In genomic region chr6:49522710-49523593, GRCh38 we compare ENCODE assay signal across 1 cellular context.
TF ChIP-seq lines count a peak whose summit lies in the region.

No MANE protein-coding gene starts in this region.

TF ChIP-seq in HepG2, 621 proteins besides CTCF, POLR2A, EP300 and RAD21 (continued from another document and continues in another):
- TF ChIP-seq DBP (CRISPR knock-in tag; IDR thresholded peaks at IDR 0.05; ENCODE audit: not compliant biosample characterization) (no peak), LCORL (IDR thresholded peaks at IDR 0.05) (no peak), LCORL (CRISPR knock-in tag; IDR thresholded peaks at IDR 0.05) (peak; percentile 85), SMARCC2 (IDR thresholded peaks at IDR 0.05) (peak; percentile 99), SAP130 (CRISPR knock-in tag; IDR thresholded peaks at IDR 0.05; ENCODE audit: low read depth) (peak; percentile 85), ZNF687 (CRISPR knock-in tag; IDR thresholded peaks at IDR 0.05) (no peak), PPARG (CRISPR knock-in tag; conservative IDR thresholded peaks at IDR 0.05) (peak; percentile 89), BCL3 (CRISPR knock-in tag; IDR thresholded peaks at IDR 0.05) (0 out of 2 replicates have a peak, but pooled peaks have one; percentile 55), SMAD3 (CRISPR knock-in tag; IDR thresholded peaks at IDR 0.05) (peak; percentile 87), ZNF547 (CRISPR knock-in tag; IDR thresholded peaks at IDR 0.05) (0 out of 2 replicates have a peak, but pooled peaks have one; percentile 24), FOSL1 (CRISPR knock-in tag; IDR thresholded peaks at IDR 0.05; ENCODE audit: borderline replicate concordance) (no peak; the same call in 1 of the 2 replicates), ARID5B (CRISPR knock-in tag; IDR thresholded peaks at IDR 0.05) (peak; percentile 98), ZNF790 (CRISPR knock-in tag; IDR thresholded peaks at IDR 0.05; ENCODE audit: borderline replicate concordance) (no peak), U2AF2 (IDR thresholded peaks at IDR 0.05; ENCODE audit: low read depth, low read length) (no peak), RXRA (CRISPR knock-in tag; IDR thresholded peaks at IDR 0.05) (peak; percentile 70; the same call in 1 of the 2 replicates), ZFAT (CRISPR knock-in tag; conservative IDR thresholded peaks at IDR 0.05) (no peak), ZFP36L1 (CRISPR knock-in tag; IDR thresholded peaks at IDR 0.05) (peak; percentile 87), SRF (IDR thresholded peaks at IDR 0.05; ENCODE audit: low read depth, low read length) (no peak), UBTF (CRISPR knock-in tag; IDR thresholded peaks at IDR 0.05) (no peak), TAF1 (CRISPR knock-in tag; IDR thresholded peaks at IDR 0.05) (0 out of 2 replicates have a peak, but pooled peaks have one; percentile 27), ZNF629 (CRISPR knock-in tag; conservative IDR thresholded peaks at IDR 0.05) (peak; percentile 99), NR0B2 (CRISPR knock-in tag; IDR thresholded peaks at IDR 0.05) (no peak), ELF3 (CRISPR knock-in tag; IDR thresholded peaks at IDR 0.05) (peak; percentile 96), ISL2 (CRISPR knock-in tag; IDR thresholded peaks at IDR 0.05) (peak; percentile 98), ZNF33A (CRISPR knock-in tag; IDR thresholded peaks at IDR 0.05; ENCODE audit: borderline replicate concordance) (0 out of 2 replicates have a peak, but pooled peaks have one; percentile 67), KLF13 (CRISPR knock-in tag; IDR thresholded peaks at IDR 0.05) (no peak), ETV6 (CRISPR knock-in tag; conservative IDR thresholded peaks at IDR 0.05) (peak; percentile 65), NFYC (CRISPR knock-in tag; IDR thresholded peaks at IDR 0.05) (no peak; the same call in 1 of the 2 replicates), ZZZ3 (CRISPR knock-in tag; IDR thresholded peaks at IDR 0.05; ENCODE audit: borderline replicate concordance) (no peak), SMARCE1 (IDR thresholded peaks at IDR 0.05; ENCODE audit: borderline replicate concordance) (peak; percentile 97), CHD2 (IDR thresholded peaks at IDR 0.05; ENCODE audit: low read depth, low read length) (no peak), ISX (CRISPR knock-in tag; conservative IDR thresholded peaks at IDR 0.05) (no peak), ZNF737 (CRISPR knock-in tag; IDR thresholded peaks at IDR 0.05; ENCODE audit: borderline replicate concordance) (no peak; the same call in 1 of the 2 replicates), PAWR (CRISPR knock-in tag; IDR thresholded peaks at IDR 0.05; ENCODE audit: borderline replicate concordance) (no peak), MBD4 (IDR thresholded peaks at IDR 0.05; ENCODE audit: borderline replicate concordance, low read length) (peak; percentile 88; the same call in 1 of the 2 replicates), REXO4 (CRISPR knock-in tag; IDR thresholded peaks at IDR 0.05; ENCODE audit: borderline replicate concordance) (no peak), SAFB2 (CRISPR knock-in tag; IDR thresholded peaks at IDR 0.05; ENCODE audit: borderline replicate concordance, low read depth) (no peak), ZNF678 (CRISPR knock-in tag; IDR thresholded peaks at IDR 0.05) (no peak), MIER2 (CRISPR knock-in tag; IDR thresholded peaks at IDR 0.05) (peak; percentile 56; the same call in 1 of the 2 replicates), ZNF264 (CRISPR knock-in tag; IDR thresholded peaks at IDR 0.05) (peak; percentile 84), SRSF1 (optimal IDR thresholded peaks at IDR 0.05; ENCODE audit: low read depth, low read length) (no peak), ZNF761 (CRISPR knock-in tag; conservative IDR thresholded peaks at IDR 0.05) (0 out of 2 replicates have a peak, but pooled peaks have one; percentile 20), ZNF776 (CRISPR knock-in tag; IDR thresholded peaks at IDR 0.05) (no peak), MED1 (CRISPR knock-in tag; IDR thresholded peaks at IDR 0.05) (peak; percentile 93), MXD4 (CRISPR knock-in tag; IDR thresholded peaks at IDR 0.05) (peak; percentile 52; the same call in 1 of the 2 replicates), NFE2 (CRISPR knock-in tag; IDR thresholded peaks at IDR 0.05) (no peak), ZNF710 (CRISPR knock-in tag; IDR thresholded peaks at IDR 0.05; ENCODE audit: borderline replicate concordance) (peak; percentile 88), PHB2 (IDR thresholded peaks at IDR 0.05; ENCODE audit: partially characterized antibody) (no peak), EEA1 (CRISPR knock-in tag; IDR thresholded peaks at IDR 0.05; ENCODE audit: borderline replicate concordance) (no peak), MTERF4 (CRISPR knock-in tag; IDR thresholded peaks at IDR 0.05) (no peak)
